In the genomic region with DNA sequence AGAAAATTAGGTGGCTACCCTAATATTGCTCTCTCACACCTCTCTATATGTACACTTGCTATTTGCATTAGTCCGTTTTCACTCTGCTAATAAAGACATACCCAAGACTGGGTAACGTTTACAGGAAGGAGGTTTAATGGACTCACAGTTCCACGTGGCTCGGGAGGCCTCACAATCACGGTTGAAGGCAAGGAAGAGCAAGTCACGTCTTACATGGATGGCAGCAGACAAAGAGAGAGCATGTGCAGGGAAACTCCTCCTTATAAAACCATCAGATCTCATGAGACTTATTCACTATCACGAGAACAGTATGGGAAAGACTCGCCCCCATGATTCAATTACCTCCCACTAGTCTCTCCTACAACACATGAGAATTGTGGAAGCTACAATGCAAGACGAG, we compare ENCODE assay signal across 8 cellular contexts.
"Had no signal": no experiment of that assay in that cellular context is flagged by ENCODE, and none has a peak within 500 bp of the region (broad histone marks: within the 10 kb centered on the region; RNA-seq: fewer than 3 reads in every experiment).

No MANE protein-coding gene starts in this region.

- FAIRE-seq: G401.6, GM12878, GM12891, GM12892, GM18507, GM19239 had no signal

- DNase-seq: GDM1, GF-D8 had no signal

- ATAC-seq: GM12878 had no signal

- H3K4me3 ChIP-seq: GM12878 had no signal
